ENCODE assay signal across 22 cellular contexts in genomic region chr9:15505927-15506326, GRCh38. TPM values are rescaled to one million over a fixed set of nuclear protein-coding genes. Genes with fewer than 3 reads are reported as not detected.
A peak's percentile ranks its signal among the peaks of the same experiment; 100 is the strongest.
DNase-seq lines count a peak whose midpoint lies in the region; ATAC-seq, FAIRE-seq and TF ChIP-seq lines count a peak whose summit lies in the region.
"Had no signal": no experiment of that assay in that cellular context is flagged by ENCODE, and none has a peak within 500 bp of the region (broad histone marks: within the 10 kb centered on the region; RNA-seq: fewer than 3 reads in every experiment).

No MANE protein-coding gene starts in this region.

- 100% methylated on average over 3 of the region's 3 CpGs for WGBS in GM12878 (ENCODE audit: insufficient coverage, insufficient replicate concordance, low lambda C conversion rate, missing lambda C conversion rate)

- no peaks in the 10 kb centered on the region for H3K27me3 Mint-ChIP-seq in CD4-positive, alpha-beta T cell

- H3K27me3 ChIP-seq in CD4-positive, alpha-beta T cell (ENCODE audit: control insufficient read depth, insufficient read depth, low read length) = no peaks in the 10 kb centered on the region
- H3K27me3 ChIP-seq in GM12878 (replicated peaks in 1 of 2; ENCODE audit: control insufficient read depth in 2 of 2, insufficient read depth in 2 of 2, low read length in 1 of 2) = no peaks in the 10 kb centered on the region
- H3K27me3 ChIP-seq in left lung = no peaks in the 10 kb centered on the region
- H3K27me3 ChIP-seq: stomach, upper lobe of left lung had no signal

- in situ Hi-C loops in GM12878 (cut with MboI) = no loop called here

- peak overlapping the region; percentile 41 for H3K27ac Mint-ChIP-seq in CD4-positive, alpha-beta T cell

- H3K4me3 ChIP-seq in GM12878 = peak overlapping the region; percentile 93; the same call in 1 of the 2 replicates
- H3K4me3 ChIP-seq in left lung = no peak overlapping the region
- H3K4me3 ChIP-seq: prostate gland, SK-N-MC, stomach, upper lobe of left lung had no signal

- no peak for DNase-seq in CD4-positive, alpha-beta T cell
- DNase-seq in MV-4-11 (lab: John Stamatoyannopoulos, UW) (peak; percentile 37), GM12878 (ENCODE audit: low read depth, low spot score) (no peak), left lung (no peak), retina (no peak), NCI-H1694 (lab: John Stamatoyannopoulos, UW) (no peak), DMS153 treated with DMSO at 0.1 percent for 48 hours (lab: John Stamatoyannopoulos, UW; ENCODE audit: unreplicated experiment) (no peak)
- DNase-seq: activated CD4-positive, alpha-beta T cell treated with anti-CD3 and anti-CD28 coated beads for 4 hours; activated effector memory CD4-positive, alpha-beta T cell treated with anti-CD3 and anti-CD28 coated beads, Interleukin-2, amount 50 U/mL, for 16 hours; amygdala; central memory CD4-positive, alpha-beta T cell; kidney glomerular epithelial cell; mesendoderm; NCI-H1105; NCI-H2171 treated with DMSO at 0.1 percent for 48 hours; stomach; upper lobe of left lung had no signal

- no peak overlapping the region for H3K27ac ChIP-seq in CD4-positive, alpha-beta T cell (ENCODE audit: low read depth, low read length)
- no peak overlapping the region for H3K27ac ChIP-seq in GM12878 (ENCODE audit: control insufficient read depth, insufficient read depth)
- no peak overlapping the region for H3K27ac ChIP-seq in left lung
- H3K27ac ChIP-seq: prostate gland, SK-N-MC, stomach, upper lobe of left lung had no signal

- POLR2A ChIA-PET in CD4-positive, alpha-beta T cell (lab: Charles Lee) = interaction anchor here (0.9 to 1.5 kb wide), 4 partner anchors 8 to 47 kb away, joined by 3 to 5 read pairs (median 4); partner anchors contain the start of gene CCDC171
- POLR2A ChIA-PET in GM12878 (lab: Charles Lee) = interaction anchor here (0.7 to 1.4 kb wide), 3 partner anchors 24 to 47 kb away, joined by 3 to 4 read pairs (median 3); partner anchors contain the start of gene CCDC171

- no TSS peak for BruUV-seq in GM12878 (replicated peaks; lab: Mats Ljungman, UMichigan)

- CTCF ChIA-PET in CD4-positive, alpha-beta T cell (lab: Charles Lee) = interaction anchor here (0.7 to 1.3 kb wide), 5 partner anchors 16 to 196 kb away, joined by 3 to 4 read pairs (median 3); partner anchors contain the start of gene CCDC171
- CTCF ChIA-PET in GM12878 (lab: Yijun Ruan, JAX) = interaction anchor here (0.7 to 4.2 kb wide), 19 partner anchors 8 to 135 kb away, joined by 3 to 32 read pairs (median 4); partner anchors contain the start of gene CCDC171

- peaks cover 82% of the 10 kb centered on the region for H3K36me3 Mint-ChIP-seq in CD4-positive, alpha-beta T cell (ENCODE audit: low read depth)

- no peaks in the 10 kb centered on the region for H3K4me1 ChIP-seq in GM12878 (ENCODE audit: control insufficient read depth, insufficient read depth, low read length)
- H3K4me1 ChIP-seq in left lung = peaks cover 0 to 18% of the 10 kb centered on the region in 2 donors
- H3K4me1 ChIP-seq: prostate gland had no signal

- no peak for TF ChIP-seq CTCF in CD4-positive, alpha-beta T cell (IDR thresholded peaks at IDR 0.05)
- TF ChIP-seq CTCF in GM12872 (IDR thresholded peaks at IDR 0.05; ENCODE audit: insufficient read depth, low read depth, low read length) (peak; percentile 30; the same call in 1 of the 3 replicates), GM12878 (IDR thresholded peaks at IDR 0.05 in 2 of 3, conservative IDR thresholded peaks at IDR 0.05 in 1 of 3; ENCODE audit: control insufficient read depth in 2 of 3, extremely low read depth in 1 of 3, insufficient read depth in 1 of 3, low read depth in 3 of 3, low read length in 3 of 3) (peak; percentile 27 to 51 (median 27); a peak in 3 of 6 replicates), left lung (IDR thresholded peaks at IDR 0.05) (no peak)

- H3K79me2 ChIP-seq in GM12878 (ENCODE audit: control insufficient read depth, insufficient read depth, low read length) = peaks cover 93% of the 10 kb centered on the region

- peak; percentile 29; the same call in 1 of the 2 replicates for TF ChIP-seq RAD21 in GM12878 (IDR thresholded peaks at IDR 0.05; ENCODE audit: insufficient read depth, low read depth, low read length)

- peak overlapping the region; percentile 13 for H3K4me3 Mint-ChIP-seq in CD4-positive, alpha-beta T cell

- H3K36me3 ChIP-seq in GM12878 (ENCODE audit: control insufficient read depth in 2 of 2, insufficient read depth in 2 of 2, low read length in 1 of 2) (peaks cover 4 to 19% of the 10 kb centered on the region in 2 experiments), left lung (peaks cover 0 to 36% of the 10 kb centered on the region in 2 donors)
- H3K36me3 ChIP-seq: prostate gland had no signal

- RAD21 ChIA-PET in GM12878 (lab: Charles Lee; ENCODE audit: unreplicated experiment) = interaction anchor here (0.7 to 2.6 kb wide), 13 partner anchors 10 to 295 kb away, joined by 3 to 32 read pairs (median 6); partner anchors contain the start of genes CCDC171 and SNAPC3

- no peak for TF ChIP-seq POLR2A in GM12878 (IDR thresholded peaks at IDR 0.05; ENCODE audit: low read depth, low read length)

- H2AFZ ChIP-seq in GM12878 (ENCODE audit: control insufficient read depth, low read depth, low read length) = no peak overlapping the region

- intact Hi-C loops in CD4-positive, alpha-beta T cell (cut with DNase I, micrococcal nuclease) = loop anchor here in 1 of 2 experiments (5.0 kb wide), 1 partner anchor 34 kb away; no protein-coding TSS in a partner anchor
- intact Hi-C loops in GM12878 (cut with micrococcal nuclease; ENCODE audit: unreplicated experiment) = loop anchor here (1.0 to 2.0 kb wide), 2 partner anchors 27 to 47 kb away; partner anchors contain the start of gene CCDC171
- intact Hi-C loops in left lung (cut with DNase I) = no loop called here

- peaks cover 72% of the 10 kb centered on the region for H3K4me1 Mint-ChIP-seq in CD4-positive, alpha-beta T cell (ENCODE audit: low read depth)

- FAIRE-seq in GM12878 (lab: Jason Lieb, UNC) = no peak
- FAIRE-seq: frontal cortex, G401.6 had no signal

- TF ChIP-seq EP300 in GM12878 (IDR thresholded peaks at IDR 0.05; ENCODE audit: borderline replicate concordance in 1 of 2, control insufficient read depth in 1 of 2, low read depth in 2 of 2, low read length in 2 of 2) = no peak

- no peak overlapping the region for H3K9ac ChIP-seq in GM12878 (ENCODE audit: control insufficient read depth, insufficient read depth, low read length)

- no peaks in the 10 kb centered on the region for H3K9me3 ChIP-seq in CD4-positive, alpha-beta T cell (ENCODE audit: control insufficient read depth, low read length)
- H3K9me3 ChIP-seq in GM12878 (replicated peaks; ENCODE audit: control insufficient read depth, insufficient read depth, low read length) = 0 out of 3 replicates have a peak, but pooled peaks cover 1% of the 10 kb centered on the region
- H3K9me3 ChIP-seq in left lung = no peaks in the 10 kb centered on the region
- H3K9me3 ChIP-seq: prostate gland, stomach, upper lobe of left lung had no signal

- H3K9me3 Mint-ChIP-seq in CD4-positive, alpha-beta T cell = no peaks in the 10 kb centered on the region

- SMC1A ChIA-PET in GM12878 (lab: Charles Lee; ENCODE audit: uncharacterized antibody, unreplicated experiment) = interaction anchor here (0.6 to 6.5 kb wide), 20 partner anchors 9 to 117 kb away, joined by 3 to 100 read pairs (median 6); no protein-coding TSS in a partner anchor

- no peak for ATAC-seq in CD4-positive, alpha-beta T cell (ENCODE audit: poor library complexity)
- peak; percentile 41 for ATAC-seq in GM12878
- ATAC-seq in left lung = no peak

- no peaks in the 10 kb centered on the region; the same call in 1 of the 2 replicates for H4K20me1 ChIP-seq in GM12878 (ENCODE audit: control insufficient read depth, insufficient read depth)

- H3K4me2 ChIP-seq in GM12878 (ENCODE audit: control insufficient read depth, insufficient read depth) = peak overlapping the region; percentile 45

RNA-seq across cellular contexts. Expression of gene PSIP1, which starts 4.8 kb away (rescaled TPM):
- total RNA-seq in CD4-positive, alpha-beta T cell = 100 to 1,000 TPM; 127 to 132 TPM
- total RNA-seq in GM12878 (2013; cell fraction: nucleolus; rRNA removed) = 404 and 409 TPM in 2 replicates
- 130 and 159 TPM in 2 replicates for total RNA-seq in GM12878 (2014; rRNA removed)
- total RNA-seq in GM12878 (2014; rRNA removed; fragmentation: Illumina TruSeq; extraction: Trizol) = 286 and 301 TPM in 2 replicates
- 181 and 186 TPM in 2 replicates for total RNA-seq in GM12878 (2021)
- polyA plus RNA-seq in GM12878 (2011; ENCODE audit: low read depth) = 70.6 TPM
- polyA plus RNA-seq in GM12878 (2011; rRNA removed) = 179 and 352 TPM in 2 replicates
- polyA plus RNA-seq in GM12878 (2011; cell fraction: cytosol; rRNA removed) = 32.0 and 35.2 TPM in 2 replicates
- polyA plus RNA-seq in GM12878 (2011; cell fraction: nucleus; rRNA removed) = 101 and 128 TPM in 2 replicates
- 131 and 157 TPM in 2 replicates for polyA plus RNA-seq in GM12878 (2012)
- polyA plus RNA-seq in GM12878 (2014; fragmentation: Illumina TruSeq; extraction: Trizol) = 295 and 442 TPM in 2 replicates
- polyA plus RNA-seq in GM12878 (2014; fragmentation: Nextera tagmentation; extraction: Ambion mirVana) = 100 to 1,000 TPM in 1 of 2 experiments, 10 to 100 TPM in 1; 75.5 to 115 TPM
- polyA plus RNA-seq in GM12878 (2014; rRNA removed) = 125 and 166 TPM in 2 replicates
- polyA plus RNA-seq in GM12878 (2016; fragmentation: Nextera tagmentation; extraction: Ambion mirVana) = 100 to 1,000 TPM; 100 to 299 TPM
- 45.0 and 60.9 TPM in 2 replicates for polyA minus RNA-seq in GM12878 (2011; rRNA and poly(A)+ RNA removed)
- 58.1 and 72.3 TPM in 2 replicates for polyA minus RNA-seq in GM12878 (2011; cell fraction: cytosol; rRNA and poly(A)+ RNA removed)
- polyA minus RNA-seq in GM12878 (2011; cell fraction: nucleus; rRNA and poly(A)+ RNA removed) = 83.1 and 130 TPM in 2 replicates
- total RNA-seq in left lung = 10 to 100 TPM; 32.7 to 33.5 TPM

RNA-seq across cellular contexts. Expression of gene CCDC171, which starts 46.9 kb away (rescaled TPM):
- total RNA-seq in CD4-positive, alpha-beta T cell = 1 to 10 TPM in 1 of 2 experiments, under 1 TPM in 1; 0.49 to 1.1 TPM
- total RNA-seq in GM12878 (2013; cell fraction: nucleolus; rRNA removed) = 28.4 and 29.3 TPM in 2 replicates
- total RNA-seq in GM12878 (2014; rRNA removed) (2.0 and 3.5 TPM in 2 replicates), GM12878 (2014; rRNA removed; fragmentation: Illumina TruSeq; extraction: Trizol) (6.0 and 7.2 TPM in 2 replicates), GM12878 (2021) (2.1 and 4.0 TPM in 2 replicates), left lung (1 to 10 TPM; 2.0 to 2.3 TPM)
- 1.7 TPM for polyA plus RNA-seq in GM12878 (2011; ENCODE audit: low read depth)
- polyA plus RNA-seq in GM12878 (2011; rRNA removed) (3.0 and 3.9 TPM in 2 replicates), GM12878 (2014; fragmentation: Illumina TruSeq; extraction: Trizol) (2.4 and 2.6 TPM in 2 replicates), GM12878 (2014; fragmentation: Nextera tagmentation; extraction: Ambion mirVana) (1 to 10 TPM in 1 of 2 experiments, under 1 TPM in 1; 1.00 to 1.1 TPM), GM12878 (2014; rRNA removed) (1.4 and 2.6 TPM in 2 replicates), GM12878 (2016; fragmentation: Nextera tagmentation; extraction: Ambion mirVana) (1 to 10 TPM; 2.9 to 3.8 TPM)
- polyA plus RNA-seq in GM12878 (2011; cell fraction: cytosol; rRNA removed) = 0.97 and 1.6 TPM in 2 replicates
- 5.0 and 5.1 TPM in 2 replicates for polyA plus RNA-seq in GM12878 (2011; cell fraction: nucleus; rRNA removed)
- 1.0 and 1.9 TPM in 2 replicates for polyA plus RNA-seq in GM12878 (2012)
- 7.9 and 10.1 TPM in 2 replicates for polyA minus RNA-seq in GM12878 (2011; rRNA and poly(A)+ RNA removed)
- polyA minus RNA-seq in GM12878 (2011; cell fraction: cytosol; rRNA and poly(A)+ RNA removed) = 1.6 and 1.9 TPM in 2 replicates
- 16.8 and 26.1 TPM in 2 replicates for polyA minus RNA-seq in GM12878 (2011; cell fraction: nucleus; rRNA and poly(A)+ RNA removed)

Comparison
In these comparisons a context has a peak if more than half of its experiments do, and no peak if none do; other contexts are left out.
1. CTCF ChIP-seq: peak in GM12872 (single experiment) and GM12878 (3 of 3); none in CD4-positive, alpha-beta T cell (single experiment) and left lung (0 of 2).